2 cellular contexts compared by ENCODE assay signal in the genomic region with DNA sequence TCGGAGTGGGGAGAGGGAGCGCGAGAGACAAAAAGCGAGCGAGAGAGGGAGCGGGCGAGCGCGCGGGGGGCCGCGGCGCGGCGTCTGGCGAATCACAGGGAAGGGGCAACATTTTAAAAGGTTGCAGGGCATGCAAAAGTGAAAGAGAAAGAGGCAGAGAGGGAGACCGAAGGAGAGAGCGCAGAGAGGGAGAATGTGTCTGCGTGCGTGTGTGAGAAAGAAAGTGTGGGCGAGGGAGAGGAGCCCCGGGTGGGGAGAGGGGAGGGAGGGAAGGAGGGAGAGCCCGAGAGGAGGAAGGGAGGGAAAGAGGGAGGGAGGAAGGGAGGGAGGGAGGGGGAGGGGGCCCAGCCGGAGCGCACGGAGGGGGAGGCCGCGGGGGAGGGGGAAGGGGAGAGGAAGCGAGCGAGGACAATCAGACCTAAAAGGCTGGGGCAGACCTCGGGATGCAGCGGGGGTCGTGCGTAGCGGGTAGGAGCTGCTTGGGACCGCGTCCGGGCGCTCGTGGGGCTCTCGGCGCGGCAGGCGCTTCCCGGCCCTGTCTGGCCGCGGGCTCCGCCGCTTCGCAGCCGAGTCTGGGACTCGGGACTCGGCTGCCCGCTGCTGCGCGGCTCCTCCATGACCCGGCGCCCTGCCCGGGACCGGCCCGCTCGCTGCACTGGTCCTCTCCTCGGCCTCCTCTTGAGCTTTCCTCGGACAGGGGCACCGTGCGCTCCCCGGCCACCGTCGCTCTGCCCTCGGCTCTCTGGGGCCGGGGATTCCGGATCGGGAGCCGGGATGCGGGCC.
A peak's percentile ranks its signal among the peaks of the same experiment; 100 is the strongest.
TF ChIP-seq lines count a peak whose summit lies in the region.

No MANE protein-coding gene starts in this region.

TF ChIP-seq in GM23338, 12 proteins besides CTCF, POLR2A, EP300 and RAD21:
- TF ChIP-seq, protein P1, sequence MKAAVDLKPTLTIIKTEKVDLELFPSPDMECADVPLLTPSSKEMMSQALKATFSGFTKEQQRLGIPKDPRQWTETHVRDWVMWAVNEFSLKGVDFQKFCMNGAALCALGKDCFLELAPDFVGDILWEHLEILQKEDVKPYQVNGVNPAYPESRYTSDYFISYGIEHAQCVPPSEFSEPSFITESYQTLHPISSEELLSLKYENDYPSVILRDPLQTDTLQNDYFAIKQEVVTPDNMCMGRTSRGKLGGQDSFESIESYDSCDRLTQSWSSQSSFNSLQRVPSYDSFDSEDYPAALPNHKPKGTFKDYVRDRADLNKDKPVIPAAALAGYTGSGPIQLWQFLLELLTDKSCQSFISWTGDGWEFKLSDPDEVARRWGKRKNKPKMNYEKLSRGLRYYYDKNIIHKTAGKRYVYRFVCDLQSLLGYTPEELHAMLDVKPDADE (IDR thresholded peaks at IDR 0.05): no peak
- peak; percentile 37 for TF ChIP-seq CREB1 (CRISPR knock-in tag; IDR thresholded peaks at IDR 0.05; ENCODE audit: low read depth)

TF ChIP-seq in H1, 55 proteins besides CTCF, POLR2A, EP300 and RAD21 (continues in another document):
- TF ChIP-seq GABPA (IDR thresholded peaks at IDR 0.05; ENCODE audit: borderline replicate concordance, insufficient read depth, low read length): no peak
- no peak for TF ChIP-seq RNF2 (IDR thresholded peaks at IDR 0.05; ENCODE audit: borderline replicate concordance, low read depth, low read length, missing control alignments, poor library complexity, severe bottlenecking)
- 0 out of 2 replicates have a peak, but pooled peaks have one; percentile 11 for TF ChIP-seq TAF1 (IDR thresholded peaks at IDR 0.05; ENCODE audit: low read depth, low read length)
- peak; percentile 86 for TF ChIP-seq RBBP5 (IDR thresholded peaks at IDR 0.05; ENCODE audit: borderline replicate concordance, low read depth, low read length)
- no peak for TF ChIP-seq ZNF274 (IDR thresholded peaks at IDR 0.05; ENCODE audit: borderline replicate concordance, extremely low read depth, low read length)
- TF ChIP-seq CBX8 (IDR thresholded peaks at IDR 0.05; ENCODE audit: borderline replicate concordance, low read depth, low read length): no peak
- TF ChIP-seq POU5F1 (IDR thresholded peaks at IDR 0.05; ENCODE audit: low read depth, low read length): no peak
- TF ChIP-seq BACH1 (IDR thresholded peaks at IDR 0.05; ENCODE audit: low read length): peak; percentile 64
- TF ChIP-seq, protein P2, sequence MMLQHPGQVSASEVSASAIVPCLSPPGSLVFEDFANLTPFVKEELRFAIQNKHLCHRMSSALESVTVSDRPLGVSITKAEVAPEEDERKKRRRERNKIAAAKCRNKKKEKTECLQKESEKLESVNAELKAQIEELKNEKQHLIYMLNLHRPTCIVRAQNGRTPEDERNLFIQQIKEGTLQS (IDR thresholded peaks at IDR 0.05; ENCODE audit: insufficient read depth, low read depth, low read length): no peak
- TF ChIP-seq, protein P3, sequence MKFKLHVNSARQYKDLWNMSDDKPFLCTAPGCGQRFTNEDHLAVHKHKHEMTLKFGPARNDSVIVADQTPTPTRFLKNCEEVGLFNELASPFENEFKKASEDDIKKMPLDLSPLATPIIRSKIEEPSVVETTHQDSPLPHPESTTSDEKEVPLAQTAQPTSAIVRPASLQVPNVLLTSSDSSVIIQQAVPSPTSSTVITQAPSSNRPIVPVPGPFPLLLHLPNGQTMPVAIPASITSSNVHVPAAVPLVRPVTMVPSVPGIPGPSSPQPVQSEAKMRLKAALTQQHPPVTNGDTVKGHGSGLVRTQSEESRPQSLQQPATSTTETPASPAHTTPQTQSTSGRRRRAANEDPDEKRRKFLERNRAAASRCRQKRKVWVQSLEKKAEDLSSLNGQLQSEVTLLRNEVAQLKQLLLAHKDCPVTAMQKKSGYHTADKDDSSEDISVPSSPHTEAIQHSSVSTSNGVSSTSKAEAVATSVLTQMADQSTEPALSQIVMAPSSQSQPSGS (IDR thresholded peaks at IDR 0.05; ENCODE audit: low read length): no peak
- TF ChIP-seq GTF2F1 (IDR thresholded peaks at IDR 0.05; ENCODE audit: borderline replicate concordance, low read depth, low read length): no peak
- TF ChIP-seq TBP (IDR thresholded peaks at IDR 0.05; ENCODE audit: low read depth, low read length): no peak
- TF ChIP-seq SRF (IDR thresholded peaks at IDR 0.05; ENCODE audit: low read depth, low read length): no peak
- peak; percentile 65 for TF ChIP-seq ASH2L (IDR thresholded peaks at IDR 0.05; ENCODE audit: low read length)
- peak; percentile 34; the same call in 1 of the 2 replicates for TF ChIP-seq KDM1A (IDR thresholded peaks at IDR 0.05; ENCODE audit: borderline replicate concordance, low read length)
- TF ChIP-seq HDAC2 (IDR thresholded peaks at IDR 0.05; ENCODE audit: borderline replicate concordance in 1 of 2, low read depth in 2 of 2, low read length in 2 of 2): peak in 1 of 2 experiments; percentile 81; a peak in 2 of 4 replicates
- TF ChIP-seq RXRA (IDR thresholded peaks at IDR 0.05; ENCODE audit: insufficient read depth, low read depth, low read length): no peak
- no peak for TF ChIP-seq PHF8 (conservative IDR thresholded peaks at IDR 0.05; ENCODE audit: low read depth, low read length)
- TF ChIP-seq, protein P4, sequence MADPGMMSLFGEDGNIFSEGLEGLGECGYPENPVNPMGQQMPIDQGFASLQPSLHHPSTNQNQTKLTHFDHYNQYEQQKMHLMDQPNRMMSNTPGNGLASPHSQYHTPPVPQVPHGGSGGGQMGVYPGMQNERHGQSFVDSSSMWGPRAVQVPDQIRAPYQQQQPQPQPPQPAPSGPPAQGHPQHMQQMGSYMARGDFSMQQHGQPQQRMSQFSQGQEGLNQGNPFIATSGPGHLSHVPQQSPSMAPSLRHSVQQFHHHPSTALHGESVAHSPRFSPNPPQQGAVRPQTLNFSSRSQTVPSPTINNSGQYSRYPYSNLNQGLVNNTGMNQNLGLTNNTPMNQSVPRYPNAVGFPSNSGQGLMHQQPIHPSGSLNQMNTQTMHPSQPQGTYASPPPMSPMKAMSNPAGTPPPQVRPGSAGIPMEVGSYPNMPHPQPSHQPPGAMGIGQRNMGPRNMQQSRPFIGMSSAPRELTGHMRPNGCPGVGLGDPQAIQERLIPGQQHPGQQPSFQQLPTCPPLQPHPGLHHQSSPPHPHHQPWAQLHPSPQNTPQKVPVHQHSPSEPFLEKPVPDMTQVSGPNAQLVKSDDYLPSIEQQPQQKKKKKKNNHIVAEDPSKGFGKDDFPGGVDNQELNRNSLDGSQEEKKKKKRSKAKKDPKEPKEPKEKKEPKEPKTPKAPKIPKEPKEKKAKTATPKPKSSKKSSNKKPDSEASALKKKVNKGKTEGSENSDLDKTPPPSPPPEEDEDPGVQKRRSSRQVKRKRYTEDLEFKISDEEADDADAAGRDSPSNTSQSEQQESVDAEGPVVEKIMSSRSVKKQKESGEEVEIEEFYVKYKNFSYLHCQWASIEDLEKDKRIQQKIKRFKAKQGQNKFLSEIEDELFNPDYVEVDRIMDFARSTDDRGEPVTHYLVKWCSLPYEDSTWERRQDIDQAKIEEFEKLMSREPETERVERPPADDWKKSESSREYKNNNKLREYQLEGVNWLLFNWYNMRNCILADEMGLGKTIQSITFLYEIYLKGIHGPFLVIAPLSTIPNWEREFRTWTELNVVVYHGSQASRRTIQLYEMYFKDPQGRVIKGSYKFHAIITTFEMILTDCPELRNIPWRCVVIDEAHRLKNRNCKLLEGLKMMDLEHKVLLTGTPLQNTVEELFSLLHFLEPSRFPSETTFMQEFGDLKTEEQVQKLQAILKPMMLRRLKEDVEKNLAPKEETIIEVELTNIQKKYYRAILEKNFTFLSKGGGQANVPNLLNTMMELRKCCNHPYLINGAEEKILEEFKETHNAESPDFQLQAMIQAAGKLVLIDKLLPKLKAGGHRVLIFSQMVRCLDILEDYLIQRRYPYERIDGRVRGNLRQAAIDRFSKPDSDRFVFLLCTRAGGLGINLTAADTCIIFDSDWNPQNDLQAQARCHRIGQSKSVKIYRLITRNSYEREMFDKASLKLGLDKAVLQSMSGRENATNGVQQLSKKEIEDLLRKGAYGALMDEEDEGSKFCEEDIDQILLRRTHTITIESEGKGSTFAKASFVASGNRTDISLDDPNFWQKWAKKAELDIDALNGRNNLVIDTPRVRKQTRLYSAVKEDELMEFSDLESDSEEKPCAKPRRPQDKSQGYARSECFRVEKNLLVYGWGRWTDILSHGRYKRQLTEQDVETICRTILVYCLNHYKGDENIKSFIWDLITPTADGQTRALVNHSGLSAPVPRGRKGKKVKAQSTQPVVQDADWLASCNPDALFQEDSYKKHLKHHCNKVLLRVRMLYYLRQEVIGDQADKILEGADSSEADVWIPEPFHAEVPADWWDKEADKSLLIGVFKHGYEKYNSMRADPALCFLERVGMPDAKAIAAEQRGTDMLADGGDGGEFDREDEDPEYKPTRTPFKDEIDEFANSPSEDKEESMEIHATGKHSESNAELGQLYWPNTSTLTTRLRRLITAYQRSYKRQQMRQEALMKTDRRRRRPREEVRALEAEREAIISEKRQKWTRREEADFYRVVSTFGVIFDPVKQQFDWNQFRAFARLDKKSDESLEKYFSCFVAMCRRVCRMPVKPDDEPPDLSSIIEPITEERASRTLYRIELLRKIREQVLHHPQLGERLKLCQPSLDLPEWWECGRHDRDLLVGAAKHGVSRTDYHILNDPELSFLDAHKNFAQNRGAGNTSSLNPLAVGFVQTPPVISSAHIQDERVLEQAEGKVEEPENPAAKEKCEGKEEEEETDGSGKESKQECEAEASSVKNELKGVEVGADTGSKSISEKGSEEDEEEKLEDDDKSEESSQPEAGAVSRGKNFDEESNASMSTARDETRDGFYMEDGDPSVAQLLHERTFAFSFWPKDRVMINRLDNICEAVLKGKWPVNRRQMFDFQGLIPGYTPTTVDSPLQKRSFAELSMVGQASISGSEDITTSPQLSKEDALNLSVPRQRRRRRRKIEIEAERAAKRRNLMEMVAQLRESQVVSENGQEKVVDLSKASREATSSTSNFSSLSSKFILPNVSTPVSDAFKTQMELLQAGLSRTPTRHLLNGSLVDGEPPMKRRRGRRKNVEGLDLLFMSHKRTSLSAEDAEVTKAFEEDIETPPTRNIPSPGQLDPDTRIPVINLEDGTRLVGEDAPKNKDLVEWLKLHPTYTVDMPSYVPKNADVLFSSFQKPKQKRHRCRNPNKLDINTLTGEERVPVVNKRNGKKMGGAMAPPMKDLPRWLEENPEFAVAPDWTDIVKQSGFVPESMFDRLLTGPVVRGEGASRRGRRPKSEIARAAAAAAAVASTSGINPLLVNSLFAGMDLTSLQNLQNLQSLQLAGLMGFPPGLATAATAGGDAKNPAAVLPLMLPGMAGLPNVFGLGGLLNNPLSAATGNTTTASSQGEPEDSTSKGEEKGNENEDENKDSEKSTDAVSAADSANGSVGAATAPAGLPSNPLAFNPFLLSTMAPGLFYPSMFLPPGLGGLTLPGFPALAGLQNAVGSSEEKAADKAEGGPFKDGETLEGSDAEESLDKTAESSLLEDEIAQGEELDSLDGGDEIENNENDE (IDR thresholded peaks at IDR 0.05; ENCODE audit: insufficient replicate concordance, low read length): no peak
- no peak for TF ChIP-seq FOSL1 (IDR thresholded peaks at IDR 0.05; ENCODE audit: insufficient read depth, low read depth, low read length)
- no peak for TF ChIP-seq SIN3A (conservative IDR thresholded peaks at IDR 0.05 in 1 of 2, IDR thresholded peaks at IDR 0.05 in 1 of 2; ENCODE audit: low read depth in 1 of 2, low read length in 2 of 2)
- TF ChIP-seq TAF7 (optimal IDR thresholded peaks at IDR 0.05; ENCODE audit: borderline replicate concordance, low read depth, low read length): no peak
- peak; percentile 41; the same call in 1 of the 2 replicates for TF ChIP-seq YY1 (IDR thresholded peaks at IDR 0.05; ENCODE audit: low read depth, low read length)
- no peak for TF ChIP-seq SAP30 (IDR thresholded peaks at IDR 0.05; ENCODE audit: insufficient read depth, insufficient replicate concordance, low read length)
- no peak for TF ChIP-seq RFX5 (IDR thresholded peaks at IDR 0.05; ENCODE audit: borderline replicate concordance, low read depth, low read length)
- TF ChIP-seq SUZ12 (IDR thresholded peaks at IDR 0.05; ENCODE audit: low read length): peak; percentile 34; the same call in 1 of the 2 replicates
- no peak for TF ChIP-seq NANOG (IDR thresholded peaks at IDR 0.05; ENCODE audit: insufficient read depth, low read depth, low read length, poor library complexity, severe bottlenecking)
- no peak for TF ChIP-seq SP4 (IDR thresholded peaks at IDR 0.05; ENCODE audit: low read length)
- no peak for TF ChIP-seq JUN (IDR thresholded peaks at IDR 0.05; ENCODE audit: low read depth, low read length)
- peak; percentile 54; the same call in 1 of the 2 replicates for TF ChIP-seq SP1 (IDR thresholded peaks at IDR 0.05; ENCODE audit: low read depth, low read length)
- no peak for TF ChIP-seq CEBPB (IDR thresholded peaks at IDR 0.05; ENCODE audit: low read depth, low read length)
- no peak for TF ChIP-seq HDAC6 (IDR thresholded peaks at IDR 0.05; ENCODE audit: low read depth, low read length)
- TF ChIP-seq CTBP2 (IDR thresholded peaks at IDR 0.05; ENCODE audit: borderline replicate concordance, insufficient read depth, insufficient read length, low read length): peak; percentile 100
- TF ChIP-seq EZH2 (IDR thresholded peaks at IDR 0.05; ENCODE audit: low read depth, low read length, severe bottlenecking): no peak
- TF ChIP-seq SIRT6 (IDR thresholded peaks at IDR 0.05; ENCODE audit: low read length): no peak
- TF ChIP-seq EGR1 (IDR thresholded peaks at IDR 0.05; ENCODE audit: borderline replicate concordance, low read depth, low read length): peak; percentile 81
- TF ChIP-seq POLR2AphosphoS5 (IDR thresholded peaks at IDR 0.05; ENCODE audit: low read depth, low read length): no peak
- TF ChIP-seq SP2 (IDR thresholded peaks at IDR 0.05; ENCODE audit: low read length): no peak
- TF ChIP-seq CHD1 (IDR thresholded peaks at IDR 0.05; ENCODE audit: low read depth, low read length): no peak
- TF ChIP-seq MAFK (IDR thresholded peaks at IDR 0.05; ENCODE audit: low read depth, low read length): no peak
- peak; percentile 77 for TF ChIP-seq KDM4A (IDR thresholded peaks at IDR 0.05; ENCODE audit: low read depth, low read length, severe bottlenecking)
- TF ChIP-seq JUND (IDR thresholded peaks at IDR 0.05; ENCODE audit: low read length): no peak
- TF ChIP-seq, protein P5, sequence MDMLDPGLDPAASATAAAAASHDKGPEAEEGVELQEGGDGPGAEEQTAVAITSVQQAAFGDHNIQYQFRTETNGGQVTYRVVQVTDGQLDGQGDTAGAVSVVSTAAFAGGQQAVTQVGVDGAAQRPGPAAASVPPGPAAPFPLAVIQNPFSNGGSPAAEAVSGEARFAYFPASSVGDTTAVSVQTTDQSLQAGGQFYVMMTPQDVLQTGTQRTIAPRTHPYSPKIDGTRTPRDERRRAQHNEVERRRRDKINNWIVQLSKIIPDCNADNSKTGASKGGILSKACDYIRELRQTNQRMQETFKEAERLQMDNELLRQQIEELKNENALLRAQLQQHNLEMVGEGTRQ (IDR thresholded peaks at IDR 0.05; ENCODE audit: low read length): no peak
- TF ChIP-seq, protein P6, sequence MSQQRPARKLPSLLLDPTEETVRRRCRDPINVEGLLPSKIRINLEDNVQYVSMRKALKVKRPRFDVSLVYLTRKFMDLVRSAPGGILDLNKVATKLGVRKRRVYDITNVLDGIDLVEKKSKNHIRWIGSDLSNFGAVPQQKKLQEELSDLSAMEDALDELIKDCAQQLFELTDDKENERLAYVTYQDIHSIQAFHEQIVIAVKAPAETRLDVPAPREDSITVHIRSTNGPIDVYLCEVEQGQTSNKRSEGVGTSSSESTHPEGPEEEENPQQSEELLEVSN (IDR thresholded peaks at IDR 0.05): no peak
- no peak for TF ChIP-seq KDM5A (IDR thresholded peaks at IDR 0.05; ENCODE audit: low read length)
- TF ChIP-seq, protein P7, sequence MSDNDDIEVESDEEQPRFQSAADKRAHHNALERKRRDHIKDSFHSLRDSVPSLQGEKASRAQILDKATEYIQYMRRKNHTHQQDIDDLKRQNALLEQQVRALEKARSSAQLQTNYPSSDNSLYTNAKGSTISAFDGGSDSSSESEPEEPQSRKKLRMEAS (IDR thresholded peaks at IDR 0.05): peak; percentile 53
- TF ChIP-seq TEAD4 (IDR thresholded peaks at IDR 0.05; ENCODE audit: low read depth, low read length): no peak; the same call in 1 of the 2 replicates
- TF ChIP-seq CBX5 (IDR thresholded peaks at IDR 0.05; ENCODE audit: low read depth, low read length): no peak
